Comparison of ENCODE assay signal across 27 cellular contexts in the genomic region with DNA sequence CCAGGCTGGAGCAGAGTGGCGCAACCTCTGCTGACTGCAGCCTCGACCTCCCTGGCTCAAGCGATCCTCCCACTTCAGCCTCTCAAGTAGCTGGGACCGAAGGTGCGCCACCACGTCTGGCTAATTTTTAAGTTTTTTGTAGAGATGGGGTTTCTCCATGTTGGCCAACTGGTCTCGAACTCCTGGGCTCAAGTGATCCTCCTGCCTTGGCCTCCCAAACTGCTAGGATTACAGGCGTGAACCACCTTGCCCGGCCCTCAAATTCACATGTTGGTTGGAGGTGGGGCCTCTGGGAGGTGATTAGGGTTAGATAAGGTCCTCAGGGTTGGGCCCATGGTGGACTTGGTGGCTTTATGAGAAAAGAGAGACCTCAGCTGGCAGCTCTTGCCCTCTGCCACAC. TPM values are rescaled to one million over a fixed set of nuclear protein-coding genes. Genes with fewer than 3 reads are reported as not detected.
"Had no signal": no experiment of that assay in that cellular context is flagged by ENCODE, and none has a peak within 500 bp of the region (broad histone marks: within the 10 kb centered on the region; RNA-seq: fewer than 3 reads in every experiment).

No MANE protein-coding gene starts in this region.

- H3K36me3 Mint-ChIP-seq: activated naive CD8-positive, alpha-beta T cell treated with anti-CD3 and anti-CD28 coated beads for 36 hours; WTC11 had no signal

- H3K27ac Mint-ChIP-seq: activated naive CD8-positive, alpha-beta T cell treated with anti-CD3 and anti-CD28 coated beads for 36 hours; activated T-cell treated with anti-CD3 and anti-CD28 coated beads, Interleukin-2, amount 50 U/mL, for 24 hours; activated T-helper 17 cell treated with anti-CD3 and anti-CD28 coated beads, Interleukin-2, amount 50 U/mL, for 72 hours; WTC11 had no signal

- DNase-seq: activated naive CD8-positive, alpha-beta T cell treated with anti-CD3 and anti-CD28 coated beads for 36 hours; activated T-cell treated with anti-CD3 and anti-CD28 coated beads, Interleukin-2, amount 50 U/mL, for 24 hours; amniotic stem cell; effector memory CD4-positive, alpha-beta T cell; foreskin melanocyte; left cardiac atrium; lower lobe of right lung; mesendoderm; mucosa of descending colon; stimulated activated CD4-positive, alpha-beta T cell treated with anti-CD3 and anti-CD28 coated beads, Interleukin-2, amount 100 ng/mL, for 48 hours; stimulated activated CD8-positive, alpha-beta memory T cell treated with anti-CD3 and anti-CD28 coated beads, Interleukin-4, amount 100 ng/mL, for 48 hours; stimulated activated naive CD4-positive, alpha-beta T cell; T-helper 9 cell; tibial artery had no signal

- ATAC-seq: mucosa of descending colon, WTC11 had no signal

- H3K4me3 Mint-ChIP-seq: activated naive CD8-positive, alpha-beta T cell treated with anti-CD3 and anti-CD28 coated beads for 36 hours; activated T-cell treated with anti-CD3 and anti-CD28 coated beads, Interleukin-2, amount 50 U/mL, for 24 hours; activated T-helper 17 cell treated with anti-CD3 and anti-CD28 coated beads, Interleukin-2, amount 50 U/mL, for 72 hours; dendritic cell treated with granulocyte-macrophage colony-stimulating factor and Interleukin-4, amounts not matched to agents 40 ng/mL and 50 ng/mL, for 4 days; neural crest cell; WTC11 had no signal

- H3K27ac ChIP-seq: hepatocyte, lower lobe of right lung had no signal

- H3K4me2 ChIP-seq: hepatocyte had no signal

- H3K9me3 Mint-ChIP-seq: activated naive CD8-positive, alpha-beta T cell treated with anti-CD3 and anti-CD28 coated beads for 36 hours; activated T-cell treated with anti-CD3 and anti-CD28 coated beads, Interleukin-2, amount 50 U/mL, for 24 hours; activated T-helper 17 cell treated with anti-CD3 and anti-CD28 coated beads, Interleukin-2, amount 50 U/mL, for 72 hours; dendritic cell treated with granulocyte-macrophage colony-stimulating factor and Interleukin-4, amounts not matched to agents 40 ng/mL and 50 ng/mL, for 4 days; neural crest cell; WTC11 had no signal

- H3K27me3 Mint-ChIP-seq: activated naive CD8-positive, alpha-beta T cell treated with anti-CD3 and anti-CD28 coated beads for 36 hours; activated T-cell treated with anti-CD3 and anti-CD28 coated beads, Interleukin-2, amount 50 U/mL, for 24 hours; activated T-helper 17 cell treated with anti-CD3 and anti-CD28 coated beads, Interleukin-2, amount 50 U/mL, for 72 hours had no signal

- H3K9me3 ChIP-seq: lower lobe of right lung, mucosa of descending colon, tibial artery had no signal

- H3K4me3 ChIP-seq: hepatocyte, lower lobe of right lung, mucosa of descending colon, smooth muscle cell, tibial artery had no signal

- H2AFZ ChIP-seq: hepatocyte had no signal

- H3K36me3 ChIP-seq: lower lobe of right lung, tibial artery had no signal

- H3K27me3 ChIP-seq: hepatocyte had no signal

RNA-seq across cellular contexts. Expression of gene LCN12, which starts 10.1 kb away (rescaled TPM):
- total RNA-seq: bronchial epithelial cell, smooth muscle cell had no signal
- polyA plus RNA-seq: smooth muscle cell had no signal

RNA-seq across cellular contexts. Expression of gene PTGDS, which starts 15.1 kb away (rescaled TPM):
- total RNA-seq: activated naive CD8-positive, alpha-beta T cell treated with anti-CD3 and anti-CD28 coated beads for 36 hours; endothelial cell of umbilical vein; neural crest cell had no signal
- polyA plus RNA-seq: endothelial cell of umbilical vein had no signal

RNA-seq across cellular contexts. Expression of gene C8G, which starts 17.1 kb away (rescaled TPM):
- total RNA-seq: cerebellum, esophagus mucosa, sciatic nerve, smooth muscle cell had no signal

RNA-seq across cellular contexts. Expression of gene LCNL1, which starts 20.6 kb away (rescaled TPM):
- total RNA-seq: activated naive CD8-positive, alpha-beta T cell treated with anti-CD3 and anti-CD28 coated beads for 36 hours; bronchial epithelial cell; endothelial cell of umbilical vein; neural crest cell; renal cortical epithelial cell; T-helper 1 cell treated with Interleukin-12 subunit alpha and Interleukin-12 subunit beta and Interleukin-4 antibody, amounts not matched to agents 30 ng/mL and 1 ng/mL, for 36 hours had no signal
- polyA plus RNA-seq: endothelial cell of umbilical vein had no signal
